9 cellular contexts compared by ENCODE assay signal in the genomic region with DNA sequence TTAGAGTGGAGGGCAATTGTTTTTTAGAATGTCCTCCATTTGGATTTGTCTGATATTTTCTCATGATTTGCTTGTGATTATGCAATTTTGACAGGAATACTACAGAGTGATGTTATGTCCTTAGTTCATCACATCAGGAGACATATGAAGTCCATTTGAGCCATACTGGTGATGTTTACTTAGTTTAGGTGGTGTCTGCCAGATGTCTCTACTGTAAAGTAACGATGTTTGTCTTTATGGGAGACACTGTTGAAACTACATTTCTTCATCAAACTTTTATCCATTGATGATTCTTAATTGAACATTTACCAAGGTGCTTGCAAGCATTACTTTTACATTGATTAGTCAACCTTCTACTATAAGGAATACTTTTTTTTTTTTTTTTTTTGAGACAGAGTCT. TPM values are rescaled to one million over a fixed set of nuclear protein-coding genes. Genes with fewer than 3 reads are reported as not detected.
"Had no signal": no experiment of that assay in that cellular context is flagged by ENCODE, and none has a peak within 500 bp of the region (broad histone marks: within the 10 kb centered on the region; RNA-seq: fewer than 3 reads in every experiment).

No MANE protein-coding gene starts in this region.

- DNase-seq: GM23248, GOT3, H7, HFFc6, KBM-7 had no signal

- ATAC-seq: HCT116 had no signal

- H3K4me3 Mint-ChIP-seq: HFFc6, IgD-negative memory B cell had no signal

- H3K27ac Mint-ChIP-seq: HFFc6, IgD-negative memory B cell had no signal

- H3K9me3 ChIP-seq: HAP-1 had no signal

- H3K27ac ChIP-seq: GM23248, HL-60 had no signal

- H2AFZ ChIP-seq: GM23248 had no signal

- H3K36me3 ChIP-seq: HAP-1 had no signal

- H3K4me3 ChIP-seq: GM23248, HAP-1 had no signal

- H3K9me3 Mint-ChIP-seq: HFFc6, IgD-negative memory B cell had no signal

- H3K9ac ChIP-seq: GM23248 had no signal

- H3K4me1 ChIP-seq: HAP-1 had no signal

RNA-seq across cellular contexts. Expression of gene SNORC, which starts 4.9 kb away (rescaled TPM):
- total RNA-seq: GM23248 had no signal
- polyA plus RNA-seq: IgD-negative memory B cell had no signal
